In the genomic region with DNA sequence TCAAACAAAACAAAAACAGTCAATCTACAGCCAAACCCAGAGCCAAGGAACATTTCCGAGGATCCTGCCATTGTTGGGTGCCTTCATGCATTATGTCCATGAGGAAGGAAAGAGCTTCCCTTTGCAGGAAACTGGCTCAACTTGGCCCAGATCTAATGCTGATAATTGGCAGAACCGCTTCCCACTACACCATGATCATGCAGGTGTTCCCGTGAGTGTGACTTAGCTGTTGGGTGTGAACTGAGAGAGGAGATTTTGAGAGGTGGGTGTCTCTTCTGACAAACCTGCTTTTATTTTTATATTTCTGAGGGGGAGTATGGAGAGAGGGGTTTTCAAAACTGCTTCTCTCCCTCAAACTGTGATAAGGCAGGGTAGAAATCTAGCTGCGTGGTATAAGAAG, we compare ENCODE assay signal across 16 cellular contexts. TPM values are rescaled to one million over a fixed set of nuclear protein-coding genes. Genes with fewer than 3 reads are reported as not detected.
DNase-seq lines count a peak whose midpoint lies in the region; ATAC-seq and TF ChIP-seq lines count a peak whose summit lies in the region.
"Had no signal": no experiment of that assay in that cellular context is flagged by ENCODE, and none has a peak within 500 bp of the region (broad histone marks: within the 10 kb centered on the region; RNA-seq: fewer than 3 reads in every experiment).

No MANE protein-coding gene starts in this region.

- peaks cover under 1 to 6% of the 10 kb centered on the region in 2 donors for H3K4me1 ChIP-seq in esophagus (ENCODE audit: control insufficient read depth in 2 of 2, insufficient read depth in 2 of 2, low read length in 1 of 2)
- H3K4me1 ChIP-seq: SJCRH30 had no signal

- H3K9me3 ChIP-seq in esophagus (ENCODE audit: control insufficient read depth in 2 of 2, insufficient read depth in 1 of 2, low read depth in 1 of 2, low read length in 1 of 2): no peaks in the 10 kb centered on the region
- H3K9me3 ChIP-seq: MG63, SJCRH30 had no signal

- H3K9me3 Mint-ChIP-seq in activated CD8-positive, alpha-beta memory T cell treated with anti-CD3 and anti-CD28 coated beads, Interleukin-2, amount 10 ng/mL, durations not matched to agents 7 days and 5 days (ENCODE audit: low read depth): no peaks in the 10 kb centered on the region
- H3K9me3 Mint-ChIP-seq in WTC11: no peaks in the 10 kb centered on the region

- peaks cover under 1 to 28% of the 10 kb centered on the region in 2 donors for H3K36me3 ChIP-seq in esophagus (ENCODE audit: control insufficient read depth in 2 of 2, insufficient read depth in 2 of 2, low read length in 1 of 2)
- H3K36me3 ChIP-seq: MG63, SJCRH30 had no signal

- H3K27me3 ChIP-seq in esophagus (ENCODE audit: control insufficient read depth in 1 of 2, insufficient read depth in 2 of 2, low read length in 2 of 2): no peaks in the 10 kb centered on the region
- H3K27me3 ChIP-seq: MG63, SJCRH30 had no signal

- H3K4me3 Mint-ChIP-seq in activated CD8-positive, alpha-beta memory T cell treated with anti-CD3 and anti-CD28 coated beads, Interleukin-2, amount 10 ng/mL, durations not matched to agents 7 days and 5 days: no peak overlapping the region
- no peak overlapping the region for H3K4me3 Mint-ChIP-seq in WTC11

- in situ Hi-C loops in ACHN (cut with HindIII; ENCODE audit: low pct_ligation_motif_present, low pct_unique_long_range_greater_than_20kb, low sequenced_read_pairs): no loop called here

- peaks cover 23% of the 10 kb centered on the region for H3K4me1 Mint-ChIP-seq in activated CD8-positive, alpha-beta memory T cell treated with anti-CD3 and anti-CD28 coated beads, Interleukin-2, amount 10 ng/mL, durations not matched to agents 7 days and 5 days
- no peaks in the 10 kb centered on the region for H3K4me1 Mint-ChIP-seq in WTC11

- 73 to 74% methylated on average over 4 of the region's 4 CpGs for WGBS in esophagus, 2 donors

- H3K36me3 Mint-ChIP-seq in activated CD8-positive, alpha-beta memory T cell treated with anti-CD3 and anti-CD28 coated beads, Interleukin-2, amount 10 ng/mL, durations not matched to agents 7 days and 5 days: peaks cover 31% of the 10 kb centered on the region
- no peaks in the 10 kb centered on the region for H3K36me3 Mint-ChIP-seq in WTC11

- POLR2A ChIA-PET in WTC11 (lab: Charles Lee): interaction anchor here (0.5 to 0.7 kb wide), 3 partner anchors 53 to 1184 kb away, joined by 3 to 5 read pairs (median 4); no protein-coding TSS in a partner anchor

- no peak for DNase-seq in activated CD8-positive, alpha-beta memory T cell treated with anti-CD3 and anti-CD28 coated beads, Interleukin-2, amount 10 ng/mL, durations not matched to agents 7 days and 5 days
- DNase-seq in activated CD8-positive, alpha-beta memory T cell treated with anti-CD3 and anti-CD28 coated beads, Interleukin-2, amount 50 U/mL, for 4 hours: no peak
- no peak for DNase-seq in WTC11 (ENCODE audit: low spot score)
- DNase-seq in ureter (ENCODE audit: low spot score): peak; percentile 36
- DNase-seq in ACHN: no peak
- no peak for DNase-seq in superior temporal gyrus (ENCODE audit: extremely low spot score)
- DNase-seq: KG1 had no signal

- CTCF ChIA-PET in activated CD8-positive, alpha-beta memory T cell treated with anti-CD3 and anti-CD28 coated beads, Interleukin-2, amount 10 ng/mL, durations not matched to agents 7 days and 5 days (lab: Charles Lee): interaction anchor here (0.7 to 11.4 kb wide), 32 partner anchors 10 to 633 kb away, joined by 3 to 158 read pairs (median 8); a partner anchor contains a TSS
- CTCF ChIA-PET in WTC11 (lab: Charles Lee): interaction anchor here (0.5 to 4.0 kb wide), 45 partner anchors 10 to 1643 kb away, joined by 3 to 58 read pairs (median 7); a partner anchor contains a TSS

- peak overlapping the region; percentile 49 to 66 for H3K27ac ChIP-seq in esophagus (ENCODE audit: low read depth in 2 of 2, low read length in 1 of 2)
- H3K27ac ChIP-seq: C4-2B, HL-60, SJCRH30 had no signal

- no peak overlapping the region for H3K4me3 ChIP-seq in esophagus (ENCODE audit: low read depth in 1 of 2, low read length in 2 of 2)
- H3K4me3 ChIP-seq: GM12878, MG63, SJCRH30 had no signal

- no peak for TF ChIP-seq CTCF in WTC11 (IDR thresholded peaks at IDR 0.05)

- peak overlapping the region; percentile 28 for H3K27ac Mint-ChIP-seq in activated CD8-positive, alpha-beta memory T cell treated with anti-CD3 and anti-CD28 coated beads, Interleukin-2, amount 10 ng/mL, durations not matched to agents 7 days and 5 days
- peak overlapping the region; percentile 33; the same call in 1 of the 2 replicates for H3K27ac Mint-ChIP-seq in WTC11

- ATAC-seq in activated CD8-positive, alpha-beta memory T cell treated with anti-CD3 and anti-CD28 coated beads, Interleukin-2, amount 10 ng/mL, durations not matched to agents 7 days and 5 days: no peak
- ATAC-seq in WTC11 (no peak), GM21576 (IDR thresholded peaks at IDR 0.05; ENCODE audit: unreplicated experiment) (no peak)

- no peaks in the 10 kb centered on the region for H3K27me3 Mint-ChIP-seq in activated CD8-positive, alpha-beta memory T cell treated with anti-CD3 and anti-CD28 coated beads, Interleukin-2, amount 10 ng/mL, durations not matched to agents 7 days and 5 days
- H3K27me3 Mint-ChIP-seq in WTC11 (ENCODE audit: low read depth): no peaks in the 10 kb centered on the region

TF ChIP-seq in WTC11, 78 proteins besides CTCF, POLR2A, EP300 and RAD21 (continues in another document):
- no peak for TF ChIP-seq MXD4 (CRISPR knock-in tag; IDR thresholded peaks at IDR 0.05; ENCODE audit: borderline replicate concordance)
- no peak for TF ChIP-seq FOXK1 (CRISPR knock-in tag; IDR thresholded peaks at IDR 0.05)
- TF ChIP-seq, protein P1, sequence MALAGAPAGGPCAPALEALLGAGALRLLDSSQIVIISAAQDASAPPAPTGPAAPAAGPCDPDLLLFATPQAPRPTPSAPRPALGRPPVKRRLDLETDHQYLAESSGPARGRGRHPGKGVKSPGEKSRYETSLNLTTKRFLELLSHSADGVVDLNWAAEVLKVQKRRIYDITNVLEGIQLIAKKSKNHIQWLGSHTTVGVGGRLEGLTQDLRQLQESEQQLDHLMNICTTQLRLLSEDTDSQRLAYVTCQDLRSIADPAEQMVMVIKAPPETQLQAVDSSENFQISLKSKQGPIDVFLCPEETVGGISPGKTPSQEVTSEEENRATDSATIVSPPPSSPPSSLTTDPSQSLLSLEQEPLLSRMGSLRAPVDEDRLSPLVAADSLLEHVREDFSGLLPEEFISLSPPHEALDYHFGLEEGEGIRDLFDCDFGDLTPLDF (CRISPR knock-in tag; IDR thresholded peaks at IDR 0.05): no peak
- TF ChIP-seq, protein P2, sequence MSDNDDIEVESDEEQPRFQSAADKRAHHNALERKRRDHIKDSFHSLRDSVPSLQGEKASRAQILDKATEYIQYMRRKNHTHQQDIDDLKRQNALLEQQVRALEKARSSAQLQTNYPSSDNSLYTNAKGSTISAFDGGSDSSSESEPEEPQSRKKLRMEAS (CRISPR knock-in tag; IDR thresholded peaks at IDR 0.05): no peak
- TF ChIP-seq SOX15 (CRISPR knock-in tag; IDR thresholded peaks at IDR 0.05): no peak
- TF ChIP-seq, protein P3, sequence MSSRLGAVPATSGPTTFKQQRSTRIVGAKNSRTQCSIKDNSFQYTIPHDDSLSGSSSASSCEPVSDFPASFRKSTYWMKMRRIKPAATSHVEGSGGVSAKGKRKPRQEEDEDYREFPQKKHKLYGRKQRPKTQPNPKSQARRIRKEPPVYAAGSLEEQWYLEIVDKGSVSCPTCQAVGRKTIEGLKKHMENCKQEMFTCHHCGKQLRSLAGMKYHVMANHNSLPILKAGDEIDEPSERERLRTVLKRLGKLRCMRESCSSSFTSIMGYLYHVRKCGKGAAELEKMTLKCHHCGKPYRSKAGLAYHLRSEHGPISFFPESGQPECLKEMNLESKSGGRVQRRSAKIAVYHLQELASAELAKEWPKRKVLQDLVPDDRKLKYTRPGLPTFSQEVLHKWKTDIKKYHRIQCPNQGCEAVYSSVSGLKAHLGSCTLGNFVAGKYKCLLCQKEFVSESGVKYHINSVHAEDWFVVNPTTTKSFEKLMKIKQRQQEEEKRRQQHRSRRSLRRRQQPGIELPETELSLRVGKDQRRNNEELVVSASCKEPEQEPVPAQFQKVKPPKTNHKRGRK (CRISPR knock-in tag; IDR thresholded peaks at IDR 0.05; ENCODE audit: borderline replicate concordance): no peak

RNA-seq across cellular contexts. Expression of a gene that starts 14.6 kb away (rescaled TPM):
- 10 to 100 TPM; 18.2 to 26.3 TPM for total RNA-seq in activated CD8-positive, alpha-beta memory T cell treated with anti-CD3 and anti-CD28 coated beads, Interleukin-2, amount 10 ng/mL, durations not matched to agents 7 days and 5 days
- total RNA-seq in WTC11 (2021): 9.3 to 11.7 TPM (median 9.7 TPM) in 3 replicates
- 1 to 10 TPM; 1.5 to 3.3 TPM for polyA plus RNA-seq in esophagus
- total RNA-seq in ureter: 2.8 TPM
- total RNA-seq: G401 had no signal

RNA-seq across cellular contexts. Expression of a gene that starts 20.1 kb away (rescaled TPM):
- total RNA-seq in activated CD8-positive, alpha-beta memory T cell treated with anti-CD3 and anti-CD28 coated beads, Interleukin-2, amount 10 ng/mL, durations not matched to agents 7 days and 5 days: 10 to 100 TPM; 61.4 to 82.5 TPM
- 6.4 to 7.4 TPM (median 7.4 TPM) in 3 replicates for total RNA-seq in WTC11 (2021)
- 10 to 100 TPM; 15.8 to 37.9 TPM for polyA plus RNA-seq in esophagus
- 28.0 TPM for total RNA-seq in ureter

RNA-seq across cellular contexts. Expression of a gene that starts 26.8 kb away (rescaled TPM):
- 100 to 1,000 TPM; 155 to 178 TPM for total RNA-seq in activated CD8-positive, alpha-beta memory T cell treated with anti-CD3 and anti-CD28 coated beads, Interleukin-2, amount 10 ng/mL, durations not matched to agents 7 days and 5 days
- total RNA-seq in WTC11 (2021) (52.0 to 59.6 TPM (median 56.7 TPM) in 3 replicates), ureter (52.4 TPM)
- polyA plus RNA-seq in esophagus: 10 to 100 TPM; 32.3 to 73.4 TPM

RNA-seq across cellular contexts. Expression of a gene that starts 27.0 kb away (rescaled TPM):
- total RNA-seq in activated CD8-positive, alpha-beta memory T cell treated with anti-CD3 and anti-CD28 coated beads, Interleukin-2, amount 10 ng/mL, durations not matched to agents 7 days and 5 days: 1 to 10 TPM in 1 of 2 experiments, under 1 TPM in 1; 0.80 to 1.3 TPM
- total RNA-seq in WTC11 (2021) (0.70 to 1.3 TPM (median 0.94 TPM) in 3 replicates), ureter (0.29 TPM)
- polyA plus RNA-seq in esophagus: under 1 TPM; 0.33 to 0.81 TPM
- total RNA-seq: A172, SJCRH30 had no signal

RNA-seq across cellular contexts. Expression of a gene that starts 43.0 kb away (rescaled TPM):
- 10 to 100 TPM in 1 of 2 experiments, 1 to 10 TPM in 1; 9.2 to 11.6 TPM for total RNA-seq in activated CD8-positive, alpha-beta memory T cell treated with anti-CD3 and anti-CD28 coated beads, Interleukin-2, amount 10 ng/mL, durations not matched to agents 7 days and 5 days
- total RNA-seq in WTC11 (2021): 53.5 to 74.8 TPM (median 70.4 TPM) in 3 replicates
- polyA plus RNA-seq in esophagus: 10 to 100 TPM in 1 of 2 donors, 1 to 10 TPM in 1; 9.9 to 11.0 TPM
- total RNA-seq in ureter: 76.4 TPM
